In the genomic region with DNA sequence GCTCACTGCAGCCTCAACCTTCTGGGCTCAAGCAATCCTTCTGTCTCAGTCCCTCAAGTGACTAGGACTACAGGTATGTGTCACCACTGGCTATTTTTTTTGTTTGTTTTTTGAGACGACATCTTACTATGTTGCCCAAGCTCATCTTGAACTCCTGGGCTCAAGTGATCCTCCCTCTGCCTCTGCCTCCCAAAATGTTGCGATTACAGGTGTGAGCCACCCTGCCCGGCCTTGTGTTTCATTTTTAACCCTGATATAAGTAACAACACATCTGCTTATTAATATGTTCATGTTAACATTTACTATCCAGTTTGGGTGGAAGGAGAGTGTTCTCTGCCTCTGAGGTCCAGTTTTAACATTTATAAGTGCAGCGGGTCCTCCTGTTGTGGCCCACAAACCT, we compare ENCODE assay signal across 25 cellular contexts. TPM values are rescaled to one million over a fixed set of nuclear protein-coding genes. Genes with fewer than 3 reads are reported as not detected.
DNase-seq lines count a peak whose midpoint lies in the region; ATAC-seq and TF ChIP-seq lines count a peak whose summit lies in the region.
"Had no signal": no experiment of that assay in that cellular context is flagged by ENCODE, and none has a peak within 500 bp of the region (broad histone marks: within the 10 kb centered on the region; RNA-seq: fewer than 3 reads in every experiment).

No MANE protein-coding gene starts in this region.

- H3K4me1 Mint-ChIP-seq in endodermal cell: peaks cover 32% of the 10 kb centered on the region
- H3K4me1 Mint-ChIP-seq in progenitor cell of endocrine pancreas (ENCODE audit: low read depth): peaks cover 14% of the 10 kb centered on the region

- H3K27me3 Mint-ChIP-seq in endodermal cell (ENCODE audit: insufficient read depth) (peaks cover 29% of the 10 kb centered on the region), progenitor cell of endocrine pancreas (peaks cover 14% of the 10 kb centered on the region)

- intact Hi-C loops in left lung (cut with DNase I): no loop called here

- H3K36me3 Mint-ChIP-seq in endodermal cell (ENCODE audit: low read depth) (peaks cover 49% of the 10 kb centered on the region), progenitor cell of endocrine pancreas (ENCODE audit: insufficient read depth) (peaks cover 2% of the 10 kb centered on the region)
- H3K36me3 Mint-ChIP-seq: activated naive CD8-positive, alpha-beta T cell had no signal

- TF ChIP-seq CTCF in AG10803 (conservative IDR thresholded peaks at IDR 0.05; ENCODE audit: low read length) (no peak), endodermal cell (conservative IDR thresholded peaks at IDR 0.05) (no peak), left lung (IDR thresholded peaks at IDR 0.05) (no peak), progenitor cell of endocrine pancreas (IDR thresholded peaks at IDR 0.05; ENCODE audit: unreplicated experiment) (no peak)

- H3K27me3 ChIP-seq in endodermal cell (ENCODE audit: control insufficient read depth, insufficient read depth, low read length, poor library complexity, severe bottlenecking): peaks cover 5% of the 10 kb centered on the region
- peaks cover 0 to 56% of the 10 kb centered on the region in 2 donors for H3K27me3 ChIP-seq in left lung

- no peaks in the 10 kb centered on the region for H3K9me3 Mint-ChIP-seq in endodermal cell
- H3K9me3 Mint-ChIP-seq in progenitor cell of endocrine pancreas (ENCODE audit: low read depth): no peaks in the 10 kb centered on the region
- H3K9me3 Mint-ChIP-seq: HFFc6 had no signal

- H3K4me3 ChIP-seq in AG10803 (ENCODE audit: low read length) (peak overlapping the region; percentile 77), endodermal cell (ENCODE audit: low read length) (peak overlapping the region; percentile 89), left lung (peak overlapping the region; percentile 62 to 66)
- H3K4me3 ChIP-seq: BLaER1 had no signal

- no peak for DNase-seq in AG10803 (ENCODE audit: low read depth)
- no peak for DNase-seq in endodermal cell
- DNase-seq in left lung: no peak
- DNase-seq in progenitor cell of endocrine pancreas (ENCODE audit: low spot score, unreplicated experiment): no peak
- DNase-seq in NCI-H748 (lab: John Stamatoyannopoulos, UW; ENCODE audit: unreplicated experiment): no peak
- no peak for DNase-seq in A172 (ENCODE audit: low spot score)
- no peak for DNase-seq in T1000 (lab: John Stamatoyannopoulos, UW)
- no peak for DNase-seq in NCI-H1092 (lab: John Stamatoyannopoulos, UW)
- DNase-seq: activated CD4-positive, CD25-positive, alpha-beta regulatory T cell treated with anti-CD3 and anti-CD28 coated beads, Interleukin-2, amount 50 U/mL, for 72 hours; COR-L47; DMS79 treated with DMSO at 0.1 percent for 48 hours; erythroblast; HFFc6; Karpas-422; NCI-H1048; NCI-H2029 treated with DMSO at 0.1 percent for 48 hours; NCI-H345; OCI-M1; Right ventricle myocardium superior; stimulated activated CD4-positive, alpha-beta T cell treated with anti-CD3 and anti-CD28 coated beads, Interleukin-2, amount 100 ng/mL, for 48 hours; stimulated activated naive CD4-positive, alpha-beta T cell; transverse colon had no signal

- H3K4me1 ChIP-seq in endodermal cell (ENCODE audit: control insufficient read depth, insufficient read depth, low read length): peaks cover 5% of the 10 kb centered on the region
- H3K4me1 ChIP-seq in left lung: peaks cover 13 to 75% of the 10 kb centered on the region in 2 donors
- H3K4me1 ChIP-seq: BLaER1 had no signal

- no peak overlapping the region for H3K27ac ChIP-seq in endodermal cell (ENCODE audit: low read depth, low read length)
- H3K27ac ChIP-seq in left lung: peak overlapping the region; percentile 89 to 93
- H3K27ac ChIP-seq: BLaER1, transverse colon had no signal

- H3K27ac Mint-ChIP-seq in endodermal cell (no peak overlapping the region), progenitor cell of endocrine pancreas (no peak overlapping the region)
- H3K27ac Mint-ChIP-seq: activated naive CD8-positive, alpha-beta T cell; HFFc6 had no signal

- H3K9me3 ChIP-seq in endodermal cell (ENCODE audit: control insufficient read depth, low read length) (peaks cover 2% of the 10 kb centered on the region), left lung (no peaks in the 10 kb centered on the region)
- H3K9me3 ChIP-seq: transverse colon had no signal

- 81 to 93% methylated on average over 2 to 4 of the region's 4 CpGs for WGBS in endodermal cell (ENCODE audit: insufficient coverage in 1 of 2, insufficient read length in 1 of 2), 2 experiments

- no peak for ATAC-seq in left lung

- H3K36me3 ChIP-seq in endodermal cell (ENCODE audit: control insufficient read depth, insufficient read depth, low read length) (peaks cover 51% of the 10 kb centered on the region), left lung (peaks cover 0 to 8% of the 10 kb centered on the region in 2 donors)
- H3K36me3 ChIP-seq: BLaER1, transverse colon had no signal

- H3K4me3 Mint-ChIP-seq in endodermal cell (peak overlapping the region; percentile 92), progenitor cell of endocrine pancreas (ENCODE audit: low read depth) (peak overlapping the region; percentile 80)
- H3K4me3 Mint-ChIP-seq: activated naive CD8-positive, alpha-beta T cell; HFFc6 had no signal

- H3K9ac ChIP-seq in endodermal cell (ENCODE audit: extremely low read depth, low read length, poor library complexity, severe bottlenecking): peak overlapping the region; percentile 73
- H3K9ac ChIP-seq: BLaER1 had no signal

RNA-seq across cellular contexts. Expression of a gene that starts 3.1 kb away (rescaled TPM):
- total RNA-seq in endodermal cell: 10 to 100 TPM; 58.7 to 74.3 TPM
- polyA plus RNA-seq in endodermal cell (2013, experiment 1 of 2): 18.7 TPM
- 24.6 TPM for polyA plus RNA-seq in endodermal cell (2013, experiment 2 of 2)
- 10 to 100 TPM; 46.8 to 85.9 TPM for total RNA-seq in left lung
- total RNA-seq in progenitor cell of endocrine pancreas: 13.7 and 15.6 TPM in 2 replicates
- not detected in 2 replicates for total RNA-seq in A172 (2014; rRNA removed; shearing (Covaris generic))
- total RNA-seq: HFFc6, HT1080 had no signal

Comparison
In these comparisons a context has a peak if more than half of its experiments do, and no peak if none do; other contexts are left out.
1. RNA of a gene that starts 3.1 kb away (total RNA-seq): 46.8 to 85.9 TPM in left lung, 58.7 to 74.3 TPM in endodermal cell and 13.7 to 15.6 TPM in progenitor cell of endocrine pancreas; not detected in A172; every median in the first group is over 10 times any median in the second.
2. Peak in every context shown above with its lines, with median percentiles within 50 percentile points of each other: H3K4me3 ChIP-seq.